Comparison of ENCODE assay signal across 9 cellular contexts in the genomic region with DNA sequence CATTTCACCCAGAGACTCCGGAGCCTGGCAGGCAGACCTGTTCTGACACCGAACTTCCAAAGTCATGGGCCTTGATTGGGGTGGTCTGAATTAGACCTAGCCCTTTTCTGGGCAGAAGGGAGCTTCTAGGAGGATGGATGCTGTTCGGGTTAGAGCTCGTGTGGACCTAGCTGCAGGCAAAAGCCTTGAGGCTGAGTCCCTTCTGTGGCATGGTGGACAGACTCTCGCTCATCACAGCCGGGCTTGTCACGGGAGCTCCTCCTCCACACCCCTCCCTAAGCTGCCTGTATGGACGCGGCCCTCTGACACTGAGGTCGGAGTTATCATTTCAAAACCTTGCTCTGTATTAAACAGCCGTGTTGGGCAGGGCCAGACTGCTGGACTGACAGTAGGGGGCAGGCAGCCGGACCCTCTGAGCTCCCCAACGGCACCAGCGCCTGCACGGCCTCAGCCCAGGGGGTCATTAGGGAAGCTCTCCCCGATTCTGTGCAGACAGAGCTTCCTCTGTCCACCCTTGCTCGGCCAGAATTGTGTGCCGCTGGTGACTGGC. TPM values are rescaled to one million over a fixed set of nuclear protein-coding genes. Genes with fewer than 3 reads are reported as not detected.
DNase-seq lines count a peak whose midpoint lies in the region; ATAC-seq and TF ChIP-seq lines count a peak whose summit lies in the region.
"Had no signal": no experiment of that assay in that cellular context is flagged by ENCODE, and none has a peak within 500 bp of the region (broad histone marks: within the 10 kb centered on the region; RNA-seq: fewer than 3 reads in every experiment).

No MANE protein-coding gene starts in this region.

- no peak overlapping the region for H3K27ac ChIP-seq in CD8-positive, alpha-beta memory T cell (ENCODE audit: low read depth, low read length)
- H3K27ac ChIP-seq in A673 (ENCODE audit: low read depth, low read length, poor library complexity, severe bottlenecking), result no peak overlapping the region

- POLR2A ChIA-PET in CD8-positive, alpha-beta memory T cell (lab: Charles Lee), result interaction anchor here (0.5 kb wide), 1 partner anchor 568 kb away, joined by 3 read pairs; no protein-coding TSS in a partner anchor
- POLR2A ChIA-PET in A673 (lab: Charles Lee; ENCODE audit: low non-redundant PET), result no interaction called here

- peaks cover 0 to 4% (median 0%) of the 10 kb centered on the region in 3 donors for H3K36me3 Mint-ChIP-seq in CD8-positive, alpha-beta memory T cell

- H3K27me3 ChIP-seq in CD8-positive, alpha-beta memory T cell (ENCODE audit: insufficient read depth, low read length, poor library complexity, severe bottlenecking), result peaks cover 14% of the 10 kb centered on the region
- peaks cover 46% of the 10 kb centered on the region for H3K27me3 ChIP-seq in A673 (replicated peaks; ENCODE audit: insufficient read depth, low read depth, low read length, poor library complexity)

- no peak for TF ChIP-seq CTCF in A673 (conservative IDR thresholded peaks at IDR 0.05; ENCODE audit: low read depth, low read length)

- H3K9me3 Mint-ChIP-seq in CD8-positive, alpha-beta memory T cell, result no peaks in the 10 kb centered on the region

- intact Hi-C loops in A673 (cut with micrococcal nuclease; ENCODE audit: unreplicated experiment), result no loop called here

- H3K4me1 ChIP-seq in CD8-positive, alpha-beta memory T cell (ENCODE audit: insufficient read depth, low read length), result peaks cover 8% of the 10 kb centered on the region
- H3K4me1 ChIP-seq in A673 (ENCODE audit: insufficient read depth, low read length, poor library complexity, severe bottlenecking), result no peaks in the 10 kb centered on the region

- no peak for DNase-seq in CD8-positive, alpha-beta memory T cell
- DNase-seq in germinal center (ENCODE audit: low spot score) (peak; percentile 59), A673 (ENCODE audit: low spot score) (no peak), mucosa of gallbladder (ENCODE audit: low spot score) (no peak), SIG-M5 treated with dmso at 0.1 percent for 504 hours (lab: John Stamatoyannopoulos, UW; ENCODE audit: unreplicated experiment) (no peak), SKM-1 treated with dmso at 0.1 percent for 144 hours (lab: John Stamatoyannopoulos, UW; ENCODE audit: unreplicated experiment) (no peak)

- BruUV-seq in A673 (replicated peaks; lab: Mats Ljungman, UMichigan), result no TSS peak

- H3K4me3 ChIP-seq in CD8-positive, alpha-beta memory T cell (ENCODE audit: low read length), result no peak overlapping the region
- no peak overlapping the region for H3K4me3 ChIP-seq in A673 (ENCODE audit: low read depth, low read length, poor library complexity, severe bottlenecking)

- CTCF ChIA-PET in CD8-positive, alpha-beta memory T cell (lab: Charles Lee), result interaction anchor here (0.9 to 1.1 kb wide), 3 partner anchors 10 to 152 kb away, joined by 3 to 4 read pairs (median 3); no protein-coding TSS in a partner anchor
- CTCF ChIA-PET in A673 (lab: Charles Lee), result interaction anchor here (0.5 kb wide), 1 partner anchor 151 kb away, joined by 4 read pairs; no protein-coding TSS in a partner anchor

- ATAC-seq in GM19351 (IDR thresholded peaks at IDR 0.05; ENCODE audit: unreplicated experiment) (peak; percentile 26), HG03565 (IDR thresholded peaks at IDR 0.05; ENCODE audit: unreplicated experiment) (peak; percentile 14)

- H3K4me3 Mint-ChIP-seq in CD8-positive, alpha-beta memory T cell, result peak overlapping the region; percentile 84 to 91 (median 87)

- H3K27ac Mint-ChIP-seq in CD8-positive, alpha-beta memory T cell, result peak overlapping the region in 4 of 8 donors; percentile 23 to 81 (median 64)

- no peaks in the 10 kb centered on the region for H3K9me3 ChIP-seq in CD8-positive, alpha-beta memory T cell (ENCODE audit: low read length)
- no peaks in the 10 kb centered on the region for H3K9me3 ChIP-seq in A673 (ENCODE audit: low read depth, low read length, poor library complexity, severe bottlenecking)

- peaks cover 27 to 39% (median 27%) of the 10 kb centered on the region in 3 donors for H3K4me1 Mint-ChIP-seq in CD8-positive, alpha-beta memory T cell

- H3K36me3 ChIP-seq in CD8-positive, alpha-beta memory T cell (ENCODE audit: insufficient read depth, low read length), result no peaks in the 10 kb centered on the region
- no peaks in the 10 kb centered on the region for H3K36me3 ChIP-seq in A673 (ENCODE audit: insufficient read depth, low read length, poor library complexity, severe bottlenecking)

- peaks cover 9 to 19% of the 10 kb centered on the region in 2 donors for H3K27me3 Mint-ChIP-seq in CD8-positive, alpha-beta memory T cell

RNA-seq across cellular contexts. Expression of a gene that starts 2.2 kb away (rescaled TPM):
- total RNA-seq in CD8-positive, alpha-beta memory T cell, result 1 to 10 TPM; 7.1 to 7.8 TPM
- polyA plus RNA-seq in CD8-positive, alpha-beta memory T cell, result 15.2 TPM
- total RNA-seq in A673 (2021) (not detected in 2 replicates), mucosa of gallbladder (18.8 TPM)

RNA-seq across cellular contexts. Expression of a gene that starts 29.4 kb away (rescaled TPM):
- total RNA-seq in CD8-positive, alpha-beta memory T cell, result 1 to 10 TPM in 1 of 2 experiments, under 1 TPM in 1; 0.84 to 1.1 TPM
- not detected for polyA plus RNA-seq in CD8-positive, alpha-beta memory T cell
- total RNA-seq in A673 (2021), result not detected in 2 replicates
- total RNA-seq in mucosa of gallbladder, result 5.2 TPM
- polyA plus RNA-seq: keratinocyte had no signal
